ENCODE assay signal across 32 cellular contexts in genomic region chr11:94312339-94312738, GRCh38. TPM values are rescaled to one million over a fixed set of nuclear protein-coding genes. Genes with fewer than 3 reads are reported as not detected.
"Had no signal": no experiment of that assay in that cellular context is flagged by ENCODE, and none has a peak within 500 bp of the region (broad histone marks: within the 10 kb centered on the region; RNA-seq: fewer than 3 reads in every experiment).

No MANE protein-coding gene starts in this region.

- H3K4me3 Mint-ChIP-seq: dendritic cell treated with granulocyte-macrophage colony-stimulating factor and Interleukin-4, amounts not matched to agents 40 ng/mL and 50 ng/mL, for 4 days; effector memory CD8-positive, alpha-beta T cell; endodermal cell; mesothelial cell of epicardium; naive thymus-derived CD4-positive, alpha-beta T cell had no signal

- H3K4me1 Mint-ChIP-seq: endodermal cell; naive thymus-derived CD4-positive, alpha-beta T cell had no signal

- H3K36me3 ChIP-seq: colonic mucosa, esophagus squamous epithelium, gastrocnemius medialis, heart right ventricle, left lung, lower lobe of right lung had no signal

- H3K27ac Mint-ChIP-seq: dendritic cell treated with granulocyte-macrophage colony-stimulating factor and Interleukin-4, amounts not matched to agents 40 ng/mL and 50 ng/mL, for 4 days; effector memory CD8-positive, alpha-beta T cell; endodermal cell; mesothelial cell of epicardium; naive thymus-derived CD4-positive, alpha-beta T cell had no signal

- H3K9me3 ChIP-seq: colonic mucosa, esophagus squamous epithelium, gastrocnemius medialis, heart right ventricle, left lung, lower lobe of right lung, mucosa of descending colon had no signal

- H3K36me3 Mint-ChIP-seq: mesothelial cell of epicardium; naive thymus-derived CD4-positive, alpha-beta T cell had no signal

- H3K9me3 Mint-ChIP-seq: dendritic cell treated with granulocyte-macrophage colony-stimulating factor and Interleukin-4, amounts not matched to agents 40 ng/mL and 50 ng/mL, for 4 days; effector memory CD8-positive, alpha-beta T cell; endodermal cell; mesothelial cell of epicardium had no signal

- H3K27me3 ChIP-seq: colonic mucosa, gastrocnemius medialis, heart right ventricle, left lung had no signal

- ATAC-seq: effector memory CD8-positive, alpha-beta T cell; esophagus mucosa; gastrocnemius medialis; heart right ventricle; left cardiac atrium; left lung; left ventricle myocardium superior; lower lobe of right lung; mucosa of descending colon; naive thymus-derived CD4-positive, alpha-beta T cell had no signal

- H3K27ac ChIP-seq: colonic mucosa, epithelial cell of prostate, esophagus squamous epithelium, gastrocnemius medialis, heart right ventricle, left lung, lower lobe of right lung had no signal

- H3K4me1 ChIP-seq: colonic mucosa, esophagus squamous epithelium, gastrocnemius medialis, left lung, lower lobe of right lung had no signal

- H3K4me3 ChIP-seq: colonic mucosa, esophagus squamous epithelium, gastrocnemius medialis, heart right ventricle, left lung, lower lobe of right lung, mucosa of descending colon had no signal

- DNase-seq: colonic mucosa; cortex of kidney; effector CD8-positive, alpha-beta T cell; effector memory CD8-positive, alpha-beta T cell; endodermal cell; erythroblast; esophagus squamous epithelium; foreskin fibroblast; foreskin melanocyte; gastrocnemius medialis; glutamatergic neuron; head of caudate nucleus; heart right ventricle; hippocampal formation; left cardiac atrium; left lung; left ventricle myocardium superior; lower lobe of right lung; mesenchymal stem cell; mucosa of descending colon; naive thymus-derived CD4-positive, alpha-beta T cell had no signal

RNA-seq across cellular contexts. Expression of gene IZUMO1R, which starts 8.0 kb away (rescaled TPM):
- total RNA-seq: colonic mucosa; dermis microvascular lymphatic vessel endothelial cell; endodermal cell; esophagus mucosa; esophagus squamous epithelium; gastrocnemius medialis; glomerular endothelial cell; heart right ventricle; kidney epithelial cell; left cardiac atrium; left lung; left ventricle myocardium superior; lower leg skin; lower lobe of right lung; lung microvascular endothelial cell; mesenteric fat pad; mesothelial cell of epicardium; mucosa of descending colon; naive thymus-derived CD4-positive, alpha-beta T cell had no signal
- polyA plus RNA-seq: heart right ventricle; keratinocyte; naive thymus-derived CD4-positive, alpha-beta T cell had no signal
